Comparison of ENCODE assay signal across 6 cellular contexts in the genomic region with DNA sequence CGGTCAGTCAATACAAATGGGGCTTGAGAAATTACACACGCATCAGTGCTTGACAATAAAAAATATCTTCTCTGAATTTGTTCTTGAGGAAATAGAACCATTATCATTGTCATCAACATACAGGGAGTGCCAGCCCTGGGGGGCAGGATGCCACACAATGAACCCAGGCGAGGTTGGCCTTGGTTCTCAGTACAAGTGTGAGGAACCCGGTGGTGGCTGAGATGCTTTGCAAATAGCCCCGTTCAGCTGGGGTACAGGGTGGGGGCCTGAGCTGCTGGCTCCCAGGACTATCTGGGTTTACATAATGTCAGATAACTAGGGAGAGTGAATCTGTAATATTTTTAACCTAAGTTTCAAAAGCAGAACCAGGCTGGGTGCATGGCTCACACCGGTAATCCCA.
"Had no signal": no experiment of that assay in that cellular context is flagged by ENCODE, and none has a peak within 500 bp of the region (broad histone marks: within the 10 kb centered on the region; RNA-seq: fewer than 3 reads in every experiment).

No MANE protein-coding gene starts in this region.

- H3K4me2 ChIP-seq: GM23338 had no signal

- H3K9me3 ChIP-seq: HAP-1 had no signal

- H3K27me3 Mint-ChIP-seq: IgD-negative memory B cell had no signal

- H3K36me3 ChIP-seq: HAP-1 had no signal

- H3K4me3 ChIP-seq: GM23338, HAP-1 had no signal

- DNase-seq: HFFc6 had no signal

- H3K27ac ChIP-seq: HL-60 had no signal

- H3K4me3 Mint-ChIP-seq: GM23338, HFFc6 had no signal

- H2AFZ ChIP-seq: GM23338 had no signal

- H3K27ac Mint-ChIP-seq: GM23338, HFFc6, IgD-negative memory B cell had no signal

- ATAC-seq: GM23338, HCT116 had no signal

- H3K4me1 ChIP-seq: HAP-1 had no signal

- H3K9me3 Mint-ChIP-seq: GM23338, HFFc6, IgD-negative memory B cell had no signal
